In genomic region chr2:20465716-20466391, GRCh38 we compare ENCODE assay signal across 11 cellular contexts. TPM values are rescaled to one million over a fixed set of nuclear protein-coding genes. Genes with fewer than 3 reads are reported as not detected.
DNase-seq lines count a peak whose midpoint lies in the region; ATAC-seq and TF ChIP-seq lines count a peak whose summit lies in the region.
"Had no signal": no experiment of that assay in that cellular context is flagged by ENCODE, and none has a peak within 500 bp of the region (broad histone marks: within the 10 kb centered on the region; RNA-seq: fewer than 3 reads in every experiment).

No MANE protein-coding gene starts in this region.

- H3K4me3 ChIP-seq in dorsolateral prefrontal cortex, result no peak overlapping the region
- H3K4me3 ChIP-seq: tibial nerve had no signal

- peak; percentile 51 for DNase-seq in ELF-1 (ENCODE audit: low read depth, low spot score)
- peak; percentile 65 for DNase-seq in NCI-H2196 treated with DMSO at 0.1 percent for 48 hours (lab: John Stamatoyannopoulos, UW; ENCODE audit: unreplicated experiment)
- peak in 2 of 10 donors; percentile 1 to 22 for DNase-seq in dorsolateral prefrontal cortex
- DNase-seq in sciatic nerve (ENCODE audit: low spot score), result peak; percentile 22
- DNase-seq in NCI-H2171 treated with DMSO at 0.1 percent for 48 hours (lab: John Stamatoyannopoulos, UW), result no peak
- no peak for DNase-seq in occipital lobe (lab: John Stamatoyannopoulos, UW)
- DNase-seq in ecto neural progenitor cell (ENCODE audit: low spot score), result no peak
- DNase-seq: activated CD4-positive, CD25-positive, alpha-beta regulatory T cell; left ventricle myocardium superior had no signal

- H3K27me3 ChIP-seq in dorsolateral prefrontal cortex, result no peaks in the 10 kb centered on the region
- H3K27me3 ChIP-seq: tibial nerve had no signal

- H3K27ac ChIP-seq in dorsolateral prefrontal cortex, result peak overlapping the region in 35 of 59 donors; percentile 2 to 75 (median 41)

- peak; percentile 38 for ATAC-seq in sciatic nerve
- ATAC-seq in GM18867 (IDR thresholded peaks at IDR 0.05; ENCODE audit: unreplicated experiment), result no peak
- ATAC-seq: left ventricle myocardium superior had no signal

- TF ChIP-seq CTCF in dorsolateral prefrontal cortex (IDR thresholded peaks at IDR 0.05 in 54 of 56, conservative IDR thresholded peaks at IDR 0.05 in 2 of 56; ENCODE audit: low read depth in 1 of 56, partially characterized antibody in 56 of 56), result no peak

- intact Hi-C loops in dorsolateral prefrontal cortex (cut with DNase I), result no loop called here
- intact Hi-C loops in sciatic nerve (cut with DNase I), result no loop called here

RNA-seq across cellular contexts. Expression of gene RHOB, which starts 19.0 kb away (rescaled TPM):
- total RNA-seq in dorsolateral prefrontal cortex, result 100 to 1,000 TPM; 206 to 544 (median 321) TPM
- 236 TPM for total RNA-seq in sciatic nerve
- total RNA-seq in occipital lobe, result 296 TPM

Comparison
In these comparisons a context has a peak if more than half of its experiments do, and no peak if none do; other contexts are left out.
1. DNase-seq: peak in ELF-1 (single experiment), NCI-H2196 treated with DMSO at 0.1 percent for 48 hours (single experiment) and sciatic nerve (single experiment); none in NCI-H2171 treated with DMSO at 0.1 percent for 48 hours (single experiment), occipital lobe (single experiment) and ecto neural progenitor cell (single experiment).